1 cellular context compared by ENCODE assay signal in the genomic region with DNA sequence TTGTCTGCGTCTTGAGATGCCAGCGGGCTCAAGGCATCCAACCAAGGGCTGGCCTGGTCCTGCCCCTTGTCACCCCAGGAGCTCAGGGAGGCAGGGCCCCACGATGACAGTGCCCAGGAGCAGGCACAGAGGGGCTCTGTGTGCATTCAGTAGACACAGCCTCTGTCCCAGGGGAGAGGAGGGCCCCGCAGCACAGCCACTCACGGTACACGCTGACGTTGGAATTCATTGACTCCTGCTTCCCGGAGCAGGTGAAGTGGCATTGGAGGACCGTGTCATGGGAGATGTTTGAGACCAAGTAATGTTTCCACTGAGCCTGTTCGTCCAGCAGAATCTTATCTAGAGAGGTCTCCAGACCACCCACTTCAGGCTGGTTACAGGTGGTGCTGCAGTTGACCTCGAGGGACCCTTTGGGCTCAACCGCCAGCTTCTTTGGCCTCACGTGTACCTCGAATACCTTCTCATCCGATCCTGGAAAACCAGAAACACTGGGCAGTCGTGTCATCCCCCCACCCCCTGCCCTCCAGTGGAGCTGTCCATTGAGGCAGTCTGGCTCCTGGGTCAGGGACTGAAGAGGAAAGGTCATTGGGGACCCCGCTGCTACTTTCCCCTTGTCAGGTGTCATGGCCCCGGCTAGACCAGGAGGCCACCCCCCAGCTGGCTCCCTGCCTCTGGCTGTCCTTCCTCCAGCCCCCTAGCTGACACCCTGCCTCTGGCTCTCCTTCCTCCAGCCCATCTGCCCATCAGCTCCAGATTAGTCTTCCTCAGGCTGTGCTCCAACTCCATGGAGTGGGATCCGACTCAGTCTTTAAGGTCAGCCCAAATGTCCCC.
TF ChIP-seq lines count a peak whose summit lies in the region.

No MANE protein-coding gene starts in this region.

TF ChIP-seq in GM23338, 12 proteins besides CTCF, POLR2A, EP300 and RAD21:
- TF ChIP-seq ZNF114 (CRISPR knock-in tag; IDR thresholded peaks at IDR 0.05) (no peak), POLR2AphosphoS5 (IDR thresholded peaks at IDR 0.05; ENCODE audit: low read depth) (no peak), EZH2phosphoT487 (IDR thresholded peaks at IDR 0.05; ENCODE audit: unreplicated experiment) (no peak), ZNF331 (CRISPR knock-in tag; IDR thresholded peaks at IDR 0.05; ENCODE audit: low read depth) (no peak), CREB1 (CRISPR knock-in tag; IDR thresholded peaks at IDR 0.05; ENCODE audit: low read depth) (no peak), JUNB (IDR thresholded peaks at IDR 0.05; ENCODE audit: unreplicated experiment) (no peak), NANOG (IDR thresholded peaks at IDR 0.05; ENCODE audit: borderline replicate concordance) (no peak), EZH2 (IDR thresholded peaks at IDR 0.05; ENCODE audit: low read depth, unreplicated experiment) (no peak), STAT1 (IDR thresholded peaks at IDR 0.05; ENCODE audit: unreplicated experiment) (no peak)
- TF ChIP-seq, protein P1, sequence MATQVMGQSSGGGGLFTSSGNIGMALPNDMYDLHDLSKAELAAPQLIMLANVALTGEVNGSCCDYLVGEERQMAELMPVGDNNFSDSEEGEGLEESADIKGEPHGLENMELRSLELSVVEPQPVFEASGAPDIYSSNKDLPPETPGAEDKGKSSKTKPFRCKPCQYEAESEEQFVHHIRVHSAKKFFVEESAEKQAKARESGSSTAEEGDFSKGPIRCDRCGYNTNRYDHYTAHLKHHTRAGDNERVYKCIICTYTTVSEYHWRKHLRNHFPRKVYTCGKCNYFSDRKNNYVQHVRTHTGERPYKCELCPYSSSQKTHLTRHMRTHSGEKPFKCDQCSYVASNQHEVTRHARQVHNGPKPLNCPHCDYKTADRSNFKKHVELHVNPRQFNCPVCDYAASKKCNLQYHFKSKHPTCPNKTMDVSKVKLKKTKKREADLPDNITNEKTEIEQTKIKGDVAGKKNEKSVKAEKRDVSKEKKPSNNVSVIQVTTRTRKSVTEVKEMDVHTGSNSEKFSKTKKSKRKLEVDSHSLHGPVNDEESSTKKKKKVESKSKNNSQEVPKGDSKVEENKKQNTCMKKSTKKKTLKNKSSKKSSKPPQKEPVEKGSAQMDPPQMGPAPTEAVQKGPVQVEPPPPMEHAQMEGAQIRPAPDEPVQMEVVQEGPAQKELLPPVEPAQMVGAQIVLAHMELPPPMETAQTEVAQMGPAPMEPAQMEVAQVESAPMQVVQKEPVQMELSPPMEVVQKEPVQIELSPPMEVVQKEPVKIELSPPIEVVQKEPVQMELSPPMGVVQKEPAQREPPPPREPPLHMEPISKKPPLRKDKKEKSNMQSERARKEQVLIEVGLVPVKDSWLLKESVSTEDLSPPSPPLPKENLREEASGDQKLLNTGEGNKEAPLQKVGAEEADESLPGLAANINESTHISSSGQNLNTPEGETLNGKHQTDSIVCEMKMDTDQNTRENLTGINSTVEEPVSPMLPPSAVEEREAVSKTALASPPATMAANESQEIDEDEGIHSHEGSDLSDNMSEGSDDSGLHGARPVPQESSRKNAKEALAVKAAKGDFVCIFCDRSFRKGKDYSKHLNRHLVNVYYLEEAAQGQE (IDR thresholded peaks at IDR 0.05; ENCODE audit: unreplicated experiment): no peak
- TF ChIP-seq, protein P2, sequence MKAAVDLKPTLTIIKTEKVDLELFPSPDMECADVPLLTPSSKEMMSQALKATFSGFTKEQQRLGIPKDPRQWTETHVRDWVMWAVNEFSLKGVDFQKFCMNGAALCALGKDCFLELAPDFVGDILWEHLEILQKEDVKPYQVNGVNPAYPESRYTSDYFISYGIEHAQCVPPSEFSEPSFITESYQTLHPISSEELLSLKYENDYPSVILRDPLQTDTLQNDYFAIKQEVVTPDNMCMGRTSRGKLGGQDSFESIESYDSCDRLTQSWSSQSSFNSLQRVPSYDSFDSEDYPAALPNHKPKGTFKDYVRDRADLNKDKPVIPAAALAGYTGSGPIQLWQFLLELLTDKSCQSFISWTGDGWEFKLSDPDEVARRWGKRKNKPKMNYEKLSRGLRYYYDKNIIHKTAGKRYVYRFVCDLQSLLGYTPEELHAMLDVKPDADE (IDR thresholded peaks at IDR 0.05): no peak
- TF ChIP-seq, protein P3, sequence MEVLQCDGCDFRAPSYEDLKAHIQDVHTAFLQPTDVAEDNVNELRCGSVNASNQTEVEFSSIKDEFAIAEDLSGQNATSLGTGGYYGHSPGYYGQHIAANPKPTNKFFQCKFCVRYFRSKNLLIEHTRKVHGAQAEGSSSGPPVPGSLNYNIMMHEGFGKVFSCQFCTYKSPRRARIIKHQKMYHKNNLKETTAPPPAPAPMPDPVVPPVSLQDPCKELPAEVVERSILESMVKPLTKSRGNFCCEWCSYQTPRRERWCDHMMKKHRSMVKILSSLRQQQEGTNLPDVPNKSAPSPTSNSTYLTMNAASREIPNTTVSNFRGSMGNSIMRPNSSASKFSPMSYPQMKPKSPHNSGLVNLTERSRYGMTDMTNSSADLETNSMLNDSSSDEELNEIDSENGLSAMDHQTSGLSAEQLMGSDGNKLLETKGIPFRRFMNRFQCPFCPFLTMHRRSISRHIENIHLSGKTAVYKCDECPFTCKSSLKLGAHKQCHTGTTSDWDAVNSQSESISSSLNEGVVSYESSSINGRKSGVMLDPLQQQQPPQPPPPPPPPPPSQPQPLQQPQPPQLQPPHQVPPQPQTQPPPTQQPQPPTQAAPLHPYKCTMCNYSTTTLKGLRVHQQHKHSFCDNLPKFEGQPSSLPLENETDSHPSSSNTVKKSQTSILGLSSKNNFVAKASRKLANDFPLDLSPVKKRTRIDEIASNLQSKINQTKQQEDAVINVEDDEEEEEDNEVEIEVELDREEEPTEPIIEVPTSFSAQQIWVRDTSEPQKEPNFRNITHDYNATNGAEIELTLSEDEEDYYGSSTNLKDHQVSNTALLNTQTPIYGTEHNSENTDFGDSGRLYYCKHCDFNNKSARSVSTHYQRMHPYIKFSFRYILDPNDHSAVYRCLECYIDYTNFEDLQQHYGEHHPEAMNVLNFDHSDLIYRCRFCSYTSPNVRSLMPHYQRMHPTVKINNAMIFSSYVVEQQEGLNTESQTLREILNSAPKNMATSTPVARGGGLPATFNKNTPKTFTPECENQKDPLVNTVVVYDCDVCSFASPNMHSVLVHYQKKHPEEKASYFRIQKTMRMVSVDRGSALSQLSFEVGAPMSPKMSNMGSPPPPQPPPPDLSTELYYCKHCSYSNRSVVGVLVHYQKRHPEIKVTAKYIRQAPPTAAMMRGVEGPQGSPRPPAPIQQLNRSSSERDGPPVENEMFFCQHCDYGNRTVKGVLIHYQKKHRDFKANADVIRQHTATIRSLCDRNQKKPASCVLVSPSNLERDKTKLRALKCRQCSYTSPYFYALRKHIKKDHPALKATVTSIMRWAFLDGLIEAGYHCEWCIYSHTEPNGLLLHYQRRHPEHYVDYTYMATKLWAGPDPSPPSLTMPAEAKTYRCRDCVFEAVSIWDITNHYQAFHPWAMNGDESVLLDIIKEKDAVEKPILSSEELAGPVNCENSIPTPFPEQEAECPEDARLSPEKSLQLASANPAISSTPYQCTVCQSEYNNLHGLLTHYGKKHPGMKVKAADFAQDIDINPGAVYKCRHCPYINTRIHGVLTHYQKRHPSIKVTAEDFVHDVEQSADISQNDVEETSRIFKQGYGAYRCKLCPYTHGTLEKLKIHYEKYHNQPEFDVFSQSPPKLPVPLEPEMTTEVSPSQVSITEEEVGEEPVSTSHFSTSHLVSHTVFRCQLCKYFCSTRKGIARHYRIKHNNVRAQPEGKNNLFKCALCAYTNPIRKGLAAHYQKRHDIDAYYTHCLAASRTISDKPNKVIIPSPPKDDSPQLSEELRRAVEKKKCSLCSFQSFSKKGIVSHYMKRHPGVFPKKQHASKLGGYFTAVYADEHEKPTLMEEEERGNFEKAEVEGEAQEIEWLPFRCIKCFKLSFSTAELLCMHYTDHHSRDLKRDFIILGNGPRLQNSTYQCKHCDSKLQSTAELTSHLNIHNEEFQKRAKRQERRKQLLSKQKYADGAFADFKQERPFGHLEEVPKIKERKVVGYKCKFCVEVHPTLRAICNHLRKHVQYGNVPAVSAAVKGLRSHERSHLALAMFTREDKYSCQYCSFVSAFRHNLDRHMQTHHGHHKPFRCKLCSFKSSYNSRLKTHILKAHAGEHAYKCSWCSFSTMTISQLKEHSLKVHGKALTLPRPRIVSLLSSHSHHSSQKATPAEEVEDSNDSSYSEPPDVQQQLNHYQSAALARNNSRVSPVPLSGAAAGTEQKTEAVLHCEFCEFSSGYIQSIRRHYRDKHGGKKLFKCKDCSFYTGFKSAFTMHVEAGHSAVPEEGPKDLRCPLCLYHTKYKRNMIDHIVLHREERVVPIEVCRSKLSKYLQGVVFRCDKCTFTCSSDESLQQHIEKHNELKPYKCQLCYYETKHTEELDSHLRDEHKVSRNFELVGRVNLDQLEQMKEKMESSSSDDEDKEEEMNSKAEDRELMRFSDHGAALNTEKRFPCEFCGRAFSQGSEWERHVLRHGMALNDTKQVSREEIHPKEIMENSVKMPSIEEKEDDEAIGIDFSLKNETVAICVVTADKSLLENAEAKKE (CRISPR knock-in tag; IDR thresholded peaks at IDR 0.05): no peak
